In the genomic region with DNA sequence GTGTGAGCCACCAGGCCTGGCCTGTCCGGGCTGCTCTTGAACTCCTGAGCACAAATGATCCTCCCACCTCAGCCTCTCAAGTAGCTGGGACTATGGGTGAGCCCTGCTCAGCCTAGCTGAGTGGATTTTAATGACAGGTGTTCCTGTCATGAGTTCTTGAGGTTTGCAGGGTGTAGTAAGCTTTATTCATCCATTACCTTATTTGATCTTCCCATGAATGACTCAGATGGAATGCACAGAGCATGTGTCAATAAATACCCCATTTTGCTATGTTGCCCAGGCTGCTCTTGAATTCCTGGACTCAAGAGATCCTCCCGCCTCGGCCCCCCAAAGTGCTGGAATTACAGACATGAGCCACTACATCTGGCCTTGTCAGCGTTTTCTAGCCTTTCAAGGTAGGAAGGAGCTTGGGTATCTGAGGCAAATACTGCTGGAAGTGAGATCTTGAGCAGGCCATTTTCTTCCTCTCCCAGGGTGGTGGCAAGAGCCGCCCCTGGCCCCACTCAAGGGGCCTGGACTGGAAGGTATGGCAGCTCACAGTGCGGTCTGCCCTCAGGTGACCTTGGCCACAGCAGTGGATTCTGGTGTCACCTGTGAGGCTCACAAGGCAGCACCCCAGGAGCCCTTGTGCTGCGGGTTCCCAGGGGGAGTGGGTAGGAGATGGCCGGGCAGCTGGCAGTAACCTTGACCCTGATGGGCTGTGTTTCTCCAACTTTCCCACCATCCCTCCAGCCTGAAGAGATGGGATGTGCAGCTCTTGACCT, we compare ENCODE assay signal across 13 cellular contexts. TPM values are rescaled to one million over a fixed set of nuclear protein-coding genes. Genes with fewer than 3 reads are reported as not detected.
DNase-seq lines count a peak whose midpoint lies in the region; ATAC-seq, FAIRE-seq and TF ChIP-seq lines count a peak whose summit lies in the region.
"Had no signal": no experiment of that assay in that cellular context is flagged by ENCODE, and none has a peak within 500 bp of the region (broad histone marks: within the 10 kb centered on the region; RNA-seq: fewer than 3 reads in every experiment).

No MANE protein-coding gene starts in this region.

- H3K27ac ChIP-seq in effector memory CD4-positive, alpha-beta T cell (ENCODE audit: insufficient read depth, low read length, poor library complexity, severe bottlenecking), result peak overlapping the region; percentile 40

- peaks cover 15% of the 10 kb centered on the region for H3K36me3 Mint-ChIP-seq in activated naive CD4-positive, alpha-beta T cell treated with anti-CD3 and anti-CD28 coated beads, Interleukin-2, amount 50 U/mL, for 24 hours
- peaks cover 61% of the 10 kb centered on the region for H3K36me3 Mint-ChIP-seq in stimulated activated naive CD8-positive, alpha-beta T cell treated with anti-CD3 and anti-CD28 coated beads, Interleukin-15, Interleukin-2, amounts not matched to agents 100 ng/mL and 50 ng/mL, for 24 hours (ENCODE audit: low read depth)

- TF ChIP-seq CTCF in BE2C (IDR thresholded peaks at IDR 0.05; ENCODE audit: low read depth, low read length), result no peak

- H3K4me1 Mint-ChIP-seq in activated naive CD4-positive, alpha-beta T cell treated with anti-CD3 and anti-CD28 coated beads, Interleukin-2, amount 50 U/mL, for 24 hours, result peaks cover 58% of the 10 kb centered on the region
- peaks cover 85% of the 10 kb centered on the region for H3K4me1 Mint-ChIP-seq in stimulated activated naive CD8-positive, alpha-beta T cell treated with anti-CD3 and anti-CD28 coated beads, Interleukin-15, Interleukin-2, amounts not matched to agents 100 ng/mL and 50 ng/mL, for 24 hours (ENCODE audit: low read depth)

- no peak overlapping the region for H3K4me3 ChIP-seq in effector memory CD4-positive, alpha-beta T cell (ENCODE audit: insufficient read depth, low read depth, low read length, poor library complexity, severe bottlenecking)
- no peak overlapping the region for H3K4me3 ChIP-seq in BE2C (ENCODE audit: low read depth, low read length)
- H3K4me3 ChIP-seq: mucosa of descending colon had no signal

- H3K36me3 ChIP-seq in effector memory CD4-positive, alpha-beta T cell (ENCODE audit: control insufficient read depth, insufficient read depth, low read length), result peaks cover 50% of the 10 kb centered on the region
- H3K36me3 ChIP-seq in BE2C, result no peaks in the 10 kb centered on the region

- no peaks in the 10 kb centered on the region for H3K27me3 ChIP-seq in effector memory CD4-positive, alpha-beta T cell (replicated peaks; ENCODE audit: control insufficient read depth, insufficient read depth, low read length, poor library complexity, severe bottlenecking)
- H3K27me3 ChIP-seq in BE2C, result no peaks in the 10 kb centered on the region

- H3K27me3 Mint-ChIP-seq in activated naive CD4-positive, alpha-beta T cell treated with anti-CD3 and anti-CD28 coated beads, Interleukin-2, amount 50 U/mL, for 24 hours, result no peaks in the 10 kb centered on the region
- H3K27me3 Mint-ChIP-seq in stimulated activated naive CD8-positive, alpha-beta T cell treated with anti-CD3 and anti-CD28 coated beads, Interleukin-15, Interleukin-2, amounts not matched to agents 100 ng/mL and 50 ng/mL, for 24 hours, result no peaks in the 10 kb centered on the region

- no peaks in the 10 kb centered on the region for H3K9me3 ChIP-seq in effector memory CD4-positive, alpha-beta T cell (ENCODE audit: control insufficient read depth, low read length)
- no peaks in the 10 kb centered on the region for H3K9me3 ChIP-seq in BE2C
- H3K9me3 ChIP-seq: mucosa of descending colon had no signal

- no peaks in the 10 kb centered on the region for H3K9me3 Mint-ChIP-seq in activated naive CD4-positive, alpha-beta T cell treated with anti-CD3 and anti-CD28 coated beads, Interleukin-2, amount 50 U/mL, for 24 hours
- H3K9me3 Mint-ChIP-seq in stimulated activated naive CD8-positive, alpha-beta T cell treated with anti-CD3 and anti-CD28 coated beads, Interleukin-15, Interleukin-2, amounts not matched to agents 100 ng/mL and 50 ng/mL, for 24 hours, result no peaks in the 10 kb centered on the region

- H3K4me3 Mint-ChIP-seq in activated naive CD4-positive, alpha-beta T cell treated with anti-CD3 and anti-CD28 coated beads, Interleukin-2, amount 50 U/mL, for 24 hours, result peak overlapping the region; percentile 67
- H3K4me3 Mint-ChIP-seq in stimulated activated naive CD8-positive, alpha-beta T cell treated with anti-CD3 and anti-CD28 coated beads, Interleukin-15, Interleukin-2, amounts not matched to agents 100 ng/mL and 50 ng/mL, for 24 hours, result peak overlapping the region; percentile 67

- no peak for DNase-seq in activated naive CD4-positive, alpha-beta T cell treated with anti-CD3 and anti-CD28 coated beads, Interleukin-2, amount 50 U/mL, for 16 hours
- DNase-seq in RCC 7860 (ENCODE audit: low spot score), result peak; percentile 92
- DNase-seq in effector memory CD4-positive, alpha-beta T cell, result no peak
- no peak for DNase-seq in BE2C
- DNase-seq: aorta; foreskin melanocyte; mucosa of descending colon; NCI-H524; stimulated activated CD4-positive, alpha-beta T cell treated with anti-CD3 and anti-CD28 coated beads, Interleukin-12 subunit alpha, Interleukin-12 subunit beta, amount 100 ng/mL, for 4 hours had no signal

- H3K27ac Mint-ChIP-seq in activated naive CD4-positive, alpha-beta T cell treated with anti-CD3 and anti-CD28 coated beads, Interleukin-2, amount 50 U/mL, for 24 hours, result peak overlapping the region; percentile 97
- peak overlapping the region; percentile 99 for H3K27ac Mint-ChIP-seq in stimulated activated naive CD8-positive, alpha-beta T cell treated with anti-CD3 and anti-CD28 coated beads, Interleukin-15, Interleukin-2, amounts not matched to agents 100 ng/mL and 50 ng/mL, for 24 hours

- no peak for ATAC-seq in HG02798 (IDR thresholded peaks at IDR 0.05; ENCODE audit: poor library complexity, unreplicated experiment)
- ATAC-seq in HG03354 (IDR thresholded peaks at IDR 0.05; ENCODE audit: poor library complexity, severe bottlenecking, unreplicated experiment), result no peak
- ATAC-seq: mucosa of descending colon had no signal

- peak; percentile 74 for FAIRE-seq in RCC 7860 (lab: Jason Lieb, UNC)

- peaks cover 19% of the 10 kb centered on the region for H3K4me1 ChIP-seq in effector memory CD4-positive, alpha-beta T cell (ENCODE audit: control insufficient read depth, insufficient read depth, low read length, poor library complexity, severe bottlenecking)
- H3K4me1 ChIP-seq in BE2C, result no peaks in the 10 kb centered on the region

RNA-seq across cellular contexts. Expression of gene PIK3CD, which starts 20.0 kb away (rescaled TPM):
- polyA plus RNA-seq in BE2C (2012; ENCODE audit: insufficient read depth, insufficient read length, low read depth), result not detected
